ENCODE assay signal across 7 cellular contexts in the genomic region with DNA sequence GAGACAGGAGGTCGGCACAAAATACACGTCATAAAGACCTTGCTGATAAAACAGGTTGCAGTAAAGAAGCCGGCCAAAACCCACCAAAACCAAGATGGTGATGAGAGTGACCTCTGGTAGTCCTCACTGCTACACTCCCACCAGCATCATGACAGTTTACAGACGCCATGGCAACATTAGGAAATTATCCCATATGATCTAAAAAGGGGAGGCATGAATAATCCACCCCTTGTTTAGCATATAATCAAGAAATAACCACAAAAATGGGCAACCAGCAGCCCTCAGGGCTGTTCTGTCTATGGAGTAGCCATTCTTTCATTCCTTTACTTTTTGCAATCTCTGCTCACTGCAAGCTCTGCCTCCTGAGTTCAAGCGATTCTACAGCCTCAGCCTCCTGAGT.
A peak's percentile ranks its signal among the peaks of the same experiment; 100 is the strongest.
DNase-seq lines count a peak whose midpoint lies in the region; ATAC-seq and TF ChIP-seq lines count a peak whose summit lies in the region.
"Not testable (repeated sequence)": the region's sequence is repeated elsewhere in the genome, so short reads cannot be mapped to it uniquely, and the experiment has no call there.

No MANE protein-coding gene starts in this region.

- H3K27me3 ChIP-seq in IMR-90 (ENCODE audit: control insufficient read depth, insufficient read depth, low read length); PC-9 (ENCODE audit: insufficient read depth, low read depth); SJSA1 (replicated peaks); fibroblast of lung (ENCODE audit: control insufficient read depth, insufficient read depth, low read length): not testable (repeated sequence)

- not testable (repeated sequence) for BruUV-seq in IMR-90 (replicated peaks; lab: Mats Ljungman, UMichigan); PC-9 (replicated peaks; lab: Mats Ljungman, UMichigan)

- H3K27ac Mint-ChIP-seq in osteocyte (ENCODE audit: unreplicated experiment) = peak overlapping the region; percentile 71

- POLR2A ChIA-PET in IMR-90 (lab: Charles Lee; ENCODE audit: unreplicated experiment); PC-9 (lab: Charles Lee; ENCODE audit: unreplicated experiment): not testable (repeated sequence)

- not testable (repeated sequence) for TF ChIP-seq POLR2A in IMR-90 (IDR thresholded peaks at IDR 0.05; ENCODE audit: low read depth, low read length)

- dilution Hi-C loops in IMR-90 (cut with HindIII; ENCODE audit: low sequenced_read_pairs, unreplicated experiment) = not testable (repeated sequence)

- H3K23ac ChIP-seq in IMR-90 (ENCODE audit: low read depth, low read length) = not testable (repeated sequence)

- CTCF ChIA-PET in IMR-90 (lab: Yijun Ruan, JAX); PC-9 (lab: Charles Lee): not testable (repeated sequence)

- not testable (repeated sequence) for TF ChIP-seq RAD21 in IMR-90 (IDR thresholded peaks at IDR 0.05; ENCODE audit: low read length)

- H2BK5ac ChIP-seq in IMR-90 (ENCODE audit: low read depth, low read length, poor library complexity, severe bottlenecking) = not testable (repeated sequence)

- H3K79me2 ChIP-seq in PC-9 (ENCODE audit: low read depth); fibroblast of lung (ENCODE audit: control insufficient read depth, insufficient read depth, low read length): not testable (repeated sequence)

- not testable (repeated sequence) for H3K9ac ChIP-seq in IMR-90 (ENCODE audit: low read depth, low read length); fibroblast of lung (ENCODE audit: insufficient read depth, low read length)

- peak overlapping the region in 1 of 2 experiments; percentile 34; a peak in 2 of 4 replicates for H4K8ac ChIP-seq in IMR-90 (ENCODE audit: low read depth in 2 of 2, low read length in 2 of 2)

- H3K18ac ChIP-seq in IMR-90 (ENCODE audit: low read depth, low read length) = not testable (repeated sequence)

- not testable (repeated sequence) for H2BK120ac ChIP-seq in IMR-90 (ENCODE audit: low read depth, low read length)

- in situ Hi-C loops in IMR-90 (cut with MboI; ENCODE audit: low sequenced_read_pairs) = not testable (repeated sequence)

- peaks cover 18% of the 10 kb centered on the region for H3K4me1 Mint-ChIP-seq in osteocyte (ENCODE audit: unreplicated experiment)

- WGBS in IMR-90 (ENCODE audit: extremely low coverage in 2 of 2, insufficient read length in 1 of 2), 2 experiments = 80% methylated on average over 1 of the region's 5 CpGs; no CpG with 5 or more reads in 1 of the 2 experiments

- H3K36me3 Mint-ChIP-seq in osteocyte (ENCODE audit: unreplicated experiment) = peaks cover 52% of the 10 kb centered on the region

- H3K14ac ChIP-seq in IMR-90 (replicated peaks; ENCODE audit: low read depth, low read length) = not testable (repeated sequence)

- H3K4ac ChIP-seq in IMR-90 (ENCODE audit: low read depth, low read length) = peak overlapping the region; percentile 52; the same call in 1 of the 2 replicates

- not testable (repeated sequence) for H3K9me2 ChIP-seq in PC-9 (ENCODE audit: insufficient read depth)

- H3K9me3 ChIP-seq in IMR-90 (ENCODE audit: control insufficient read depth, insufficient read depth, low read length); PC-9 (ENCODE audit: insufficient read depth, low read depth); SJSA1 (replicated peaks); fibroblast of lung (ENCODE audit: control insufficient read depth, insufficient read depth, low read depth, low read length): not testable (repeated sequence)

- peak; percentile 27 for DNase-seq in EL
- DNase-seq in IMR-90; PC-9; fibroblast of lung (ENCODE audit: low read depth in 2 of 2); osteocyte (ENCODE audit: extremely low spot score, unreplicated experiment): not testable (repeated sequence)
- peak in 1 of 2 experiments; percentile 35 for DNase-seq in SJSA1 (ENCODE audit: low read depth in 1 of 2, low spot score in 2 of 2)
- peak; percentile 3 for DNase-seq in cardiac septum (ENCODE audit: low spot score)

- H2AK9ac ChIP-seq in IMR-90 (replicated peaks; ENCODE audit: low read depth, low read length, poor library complexity) = not testable (repeated sequence)

- not testable (repeated sequence) for ATAC-seq in IMR-90 (ENCODE audit: low read depth)

- H3F3A ChIP-seq in PC-9 (ENCODE audit: insufficient read depth, low read depth) = peaks cover 38% of the 10 kb centered on the region

- not testable (repeated sequence) for H3K79me1 ChIP-seq in IMR-90 (ENCODE audit: low read depth in 1 of 2, low read length in 2 of 2)

- H3K27ac ChIP-seq in IMR-90 (ENCODE audit: insufficient read depth, low read length) (peak overlapping the region; percentile 31; the same call in 1 of the 2 replicates), PC-9 (peak overlapping the region; percentile 68), SJSA1 (peak overlapping the region; percentile 77), fibroblast of lung (ENCODE audit: insufficient read depth, low read length) (peak overlapping the region; percentile 61)

- H3K4me1 ChIP-seq in IMR-90 (ENCODE audit: control insufficient read depth, insufficient read depth, low read length) (peaks cover 14% of the 10 kb centered on the region), PC-9 (replicated peaks; ENCODE audit: insufficient read depth) (peaks cover 55% of the 10 kb centered on the region), SJSA1 (replicated peaks) (peaks cover 31% of the 10 kb centered on the region), fibroblast of lung (ENCODE audit: control insufficient read depth, extremely low read depth, insufficient read depth, low read length) (peaks cover 25% of the 10 kb centered on the region)

- H4K5ac ChIP-seq in IMR-90 (ENCODE audit: low read depth, low read length) = peak overlapping the region; percentile 12; the same call in 1 of the 2 replicates

- H2AFZ ChIP-seq in IMR-90 (replicated peaks; ENCODE audit: low read length, poor library complexity); PC-9; fibroblast of lung (ENCODE audit: low read length): not testable (repeated sequence)

- not testable (repeated sequence) for H3K4me2 ChIP-seq in IMR-90 (ENCODE audit: low read depth, low read length); fibroblast of lung (ENCODE audit: extremely low read depth, insufficient read depth, low read length)
- peak overlapping the region; percentile 47 for H3K4me2 ChIP-seq in PC-9

- H3K4me3 Mint-ChIP-seq in osteocyte (ENCODE audit: unreplicated experiment) = not testable (repeated sequence)

- H2AK5ac ChIP-seq in IMR-90 (ENCODE audit: low read depth, low read length) = peak overlapping the region; percentile 56; the same call in 1 of the 2 replicates

- not testable (repeated sequence) for H3K27me3 Mint-ChIP-seq in osteocyte (ENCODE audit: unreplicated experiment)

- peak overlapping the region; percentile 17; the same call in 1 of the 2 replicates for H2BK20ac ChIP-seq in IMR-90 (ENCODE audit: low read depth, low read length)

- peak overlapping the region; percentile 78; the same call in 1 of the 3 replicates for H2BK15ac ChIP-seq in IMR-90 (ENCODE audit: low read depth, low read length)

- H3K4me3 ChIP-seq in IMR-90 (ENCODE audit: insufficient read depth, low read depth, low read length); PC-9; SJSA1; fibroblast of lung (replicated peaks in 1 of 4; ENCODE audit: control extremely low read depth in 1 of 4, insufficient read depth in 1 of 4, low read depth in 3 of 4, low read length in 4 of 4): not testable (repeated sequence)

- H3K56ac ChIP-seq in IMR-90 (ENCODE audit: extremely low read depth, insufficient read depth, low read length) = not testable (repeated sequence)

- peaks cover 35% of the 10 kb centered on the region for H3K36me3 ChIP-seq in IMR-90 (ENCODE audit: control insufficient read depth, insufficient read depth, low read length)
- H3K36me3 ChIP-seq in PC-9 (ENCODE audit: low read depth); fibroblast of lung (ENCODE audit: control insufficient read depth, insufficient read depth, low read length): not testable (repeated sequence)
- H3K36me3 ChIP-seq in SJSA1 = peaks cover 11% of the 10 kb centered on the region; the same call in 1 of the 2 replicates

- not testable (repeated sequence) for TF ChIP-seq CTCF in IMR-90 (conservative IDR thresholded peaks at IDR 0.05; ENCODE audit: low read depth, low read length); PC-9 (conservative IDR thresholded peaks at IDR 0.05); fibroblast of lung (conservative IDR thresholded peaks at IDR 0.05 in 1 of 2, IDR thresholded peaks at IDR 0.05 in 1 of 2; ENCODE audit: low read depth in 1 of 2, low read length in 2 of 2); osteocyte (IDR thresholded peaks at IDR 0.05)

- intact Hi-C loops in IMR-90 (cut with micrococcal nuclease) (loop anchor here (2.0 kb wide), 1 partner anchor 39 kb away; no protein-coding TSS in a partner anchor), PC-9 (cut with micrococcal nuclease; ENCODE audit: unreplicated experiment) (loop anchor here (2.0 kb wide), 2 partner anchors 41 to 61 kb away; no protein-coding TSS in a partner anchor), cardiac septum (cut with DNase I) (loop anchor here (5.0 kb wide), 1 partner anchor 48 kb away; no protein-coding TSS in a partner anchor)

- not testable (repeated sequence) for H3K9me3 Mint-ChIP-seq in osteocyte (ENCODE audit: unreplicated experiment)

- H4K20me1 ChIP-seq in IMR-90 (ENCODE audit: insufficient read depth, low read length); PC-9 (ENCODE audit: insufficient read depth); fibroblast of lung (ENCODE audit: control insufficient read depth, extremely low read depth, insufficient read depth, low read length): not testable (repeated sequence)

- H3K9me1 ChIP-seq in IMR-90 (ENCODE audit: insufficient read depth, low read length) = peaks cover 16% of the 10 kb centered on the region

- H4K91ac ChIP-seq in IMR-90 (ENCODE audit: insufficient read depth, low read depth, low read length) = not testable (repeated sequence)
